Comparison of ENCODE assay signal across 19 cellular contexts in the genomic region with DNA sequence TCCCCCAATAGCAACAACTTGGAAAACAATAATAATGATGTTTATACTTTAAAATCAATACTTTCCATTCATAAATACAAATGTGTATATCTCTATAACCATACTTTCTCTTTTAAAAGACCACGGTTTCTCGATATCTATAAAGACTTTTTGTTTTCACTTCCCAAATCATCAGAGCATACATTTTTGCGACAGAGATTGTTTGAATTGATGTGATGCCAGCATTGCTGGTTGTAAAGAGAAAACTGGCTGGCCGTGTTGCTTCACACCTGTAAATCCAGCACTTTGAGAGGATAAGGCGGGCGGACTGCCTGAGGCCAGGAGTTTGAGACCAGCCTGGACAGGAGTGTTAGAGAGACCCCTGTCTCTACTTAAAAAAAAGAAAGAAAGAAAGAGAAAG.
A peak's percentile ranks its signal among the peaks of the same experiment; 100 is the strongest.
DNase-seq lines count a peak whose midpoint lies in the region; ATAC-seq and TF ChIP-seq lines count a peak whose summit lies in the region.
"Had no signal": no experiment of that assay in that cellular context is flagged by ENCODE, and none has a peak within 500 bp of the region (broad histone marks: within the 10 kb centered on the region; RNA-seq: fewer than 3 reads in every experiment).

No MANE protein-coding gene starts in this region.

- peaks cover 5% of the 10 kb centered on the region for H3K36me3 Mint-ChIP-seq in stimulated activated memory B cell treated with anti-CD40 and anti-IgM and Interleukin-4, amounts not matched to agents 10 μg/mL and 1 μg/mL and 100 μg/mL, for 72 hours
- H3K36me3 Mint-ChIP-seq: stimulated activated effector memory CD8-positive, alpha-beta T cell treated with anti-CD3 and anti-CD28 coated beads, Interleukin-12 subunit alpha, Interleukin-12 subunit beta, amount 100 ng/mL, for 72 hours; WTC11 had no signal

- peaks cover 0 to 7% (median 0%) of the 10 kb centered on the region in 11 donors for H3K9me3 ChIP-seq in heart right ventricle
- H3K9me3 ChIP-seq: esophagus squamous epithelium, tibial nerve had no signal

- DNase-seq in pons (ENCODE audit: low spot score) (no peak), heart right ventricle (no peak)
- no peak for DNase-seq in activated CD8-positive, alpha-beta memory T cell treated with anti-CD3 and anti-CD28 coated beads, Interleukin-2, amount 50 U/mL, for 4 hours
- DNase-seq: activated CD8-positive, alpha-beta T cell treated with anti-CD3 and anti-CD28 coated beads, Interleukin-2, amount 10 ng/mL, durations not matched to agents 7 days and 5 days; dermis blood vessel endothelial cell; esophagus squamous epithelium; NCI-H1436; NCI-H446; retina; SHP77 treated with DMSO at 0.1 percent for 48 hours had no signal

- intact Hi-C loops in heart right ventricle (cut with DNase I), result loop anchor here in 1 of 10 donors (10.0 kb wide), 1 partner anchor 70 kb away; no protein-coding TSS in a partner anchor

- H3K4me3 ChIP-seq in heart right ventricle, result no peak overlapping the region
- H3K4me3 ChIP-seq: esophagus squamous epithelium, tibial nerve had no signal

- H3K27me3 Mint-ChIP-seq in stimulated activated memory B cell treated with anti-CD40 and anti-IgM and Interleukin-4, amounts not matched to agents 10 μg/mL and 1 μg/mL and 100 μg/mL, for 72 hours, result peaks cover 14% of the 10 kb centered on the region

- ATAC-seq in GM18867 (IDR thresholded peaks at IDR 0.05; ENCODE audit: unreplicated experiment) (peak; percentile 74), GM21528 (IDR thresholded peaks at IDR 0.05; ENCODE audit: low FRiP score, unreplicated experiment) (peak; percentile 52), HG03095 (IDR thresholded peaks at IDR 0.05; ENCODE audit: unreplicated experiment) (peak; percentile 71), heart right ventricle (no peak)
- ATAC-seq in stimulated activated memory B cell treated with anti-CD40 and anti-IgM and Interleukin-4, amounts not matched to agents 10 μg/mL and 1 μg/mL and 100 μg/mL, for 72 hours, result no peak
- ATAC-seq: activated CD8-positive, alpha-beta T cell treated with anti-CD3 and anti-CD28 coated beads, Interleukin-2, amount 10 ng/mL, durations not matched to agents 7 days and 5 days; left lobe of liver; stimulated activated effector memory CD8-positive, alpha-beta T cell treated with anti-CD3 and anti-CD28 coated beads, Interleukin-12 subunit alpha, Interleukin-12 subunit beta, amount 100 ng/mL, for 72 hours; WTC11 had no signal

- H3K36me3 ChIP-seq in heart right ventricle, result no peaks in the 10 kb centered on the region
- H3K36me3 ChIP-seq: esophagus squamous epithelium, tibial nerve had no signal

- no peaks in the 10 kb centered on the region for H3K9me3 Mint-ChIP-seq in stimulated activated memory B cell treated with anti-CD40 and anti-IgM and Interleukin-4, amounts not matched to agents 10 μg/mL and 1 μg/mL and 100 μg/mL, for 72 hours
- H3K9me3 Mint-ChIP-seq: activated T-helper 1 cell treated with anti-CD3 and anti-CD28 coated beads, Interleukin-12 subunit alpha, Interleukin-12 subunit beta, Interleukin-2, Interleukin-4 antibody, amounts not matched to agents 30 ng/mL and 10 ng/mL and 1 ng/mL, durations not matched to agents 14 hours and 24 hours and 36 hours; stimulated activated effector memory CD8-positive, alpha-beta T cell treated with anti-CD3 and anti-CD28 coated beads, Interleukin-12 subunit alpha, Interleukin-12 subunit beta, amount 100 ng/mL, for 72 hours; WTC11 had no signal

- TF ChIP-seq CTCF in heart right ventricle (IDR thresholded peaks at IDR 0.05), result no peak

- peaks cover 0 to 12% (median 5%) of the 10 kb centered on the region in 9 donors for H3K4me1 ChIP-seq in heart right ventricle

- peaks cover 0 to 3% (median 0%) of the 10 kb centered on the region in 7 donors for H3K27me3 ChIP-seq in heart right ventricle
- H3K27me3 ChIP-seq: tibial nerve had no signal

- no peak overlapping the region for H3K27ac ChIP-seq in heart right ventricle
- H3K27ac ChIP-seq: esophagus squamous epithelium, tibial nerve had no signal

- WGBS in heart right ventricle, 2 donors, result 85 to 88% methylated on average over 6 of the region's 6 CpGs

- H3K27ac Mint-ChIP-seq in stimulated activated memory B cell treated with anti-CD40 and anti-IgM and Interleukin-4, amounts not matched to agents 10 μg/mL and 1 μg/mL and 100 μg/mL, for 72 hours, result peak overlapping the region; percentile 72
- H3K27ac Mint-ChIP-seq: activated CD8-positive, alpha-beta T cell treated with anti-CD3 and anti-CD28 coated beads, Interleukin-2, amount 10 ng/mL, durations not matched to agents 7 days and 5 days; activated T-helper 1 cell treated with anti-CD3 and anti-CD28 coated beads, Interleukin-12 subunit alpha, Interleukin-12 subunit beta, Interleukin-2, Interleukin-4 antibody, amounts not matched to agents 30 ng/mL and 10 ng/mL and 1 ng/mL, durations not matched to agents 14 hours and 24 hours and 36 hours; stimulated activated effector memory CD8-positive, alpha-beta T cell treated with anti-CD3 and anti-CD28 coated beads, Interleukin-12 subunit alpha, Interleukin-12 subunit beta, amount 100 ng/mL, for 72 hours; WTC11 had no signal

- peak overlapping the region; percentile 75 for H3K4me3 Mint-ChIP-seq in stimulated activated memory B cell treated with anti-CD40 and anti-IgM and Interleukin-4, amounts not matched to agents 10 μg/mL and 1 μg/mL and 100 μg/mL, for 72 hours
- H3K4me3 Mint-ChIP-seq: activated CD8-positive, alpha-beta T cell treated with anti-CD3 and anti-CD28 coated beads, Interleukin-2, amount 10 ng/mL, durations not matched to agents 7 days and 5 days; activated T-helper 1 cell treated with anti-CD3 and anti-CD28 coated beads, Interleukin-12 subunit alpha, Interleukin-12 subunit beta, Interleukin-2, Interleukin-4 antibody, amounts not matched to agents 30 ng/mL and 10 ng/mL and 1 ng/mL, durations not matched to agents 14 hours and 24 hours and 36 hours; stimulated activated effector memory CD8-positive, alpha-beta T cell treated with anti-CD3 and anti-CD28 coated beads, Interleukin-12 subunit alpha, Interleukin-12 subunit beta, amount 100 ng/mL, for 72 hours; WTC11 had no signal

- peaks cover 14% of the 10 kb centered on the region for H3K4me1 Mint-ChIP-seq in stimulated activated memory B cell treated with anti-CD40 and anti-IgM and Interleukin-4, amounts not matched to agents 10 μg/mL and 1 μg/mL and 100 μg/mL, for 72 hours
- H3K4me1 Mint-ChIP-seq: stimulated activated effector memory CD8-positive, alpha-beta T cell treated with anti-CD3 and anti-CD28 coated beads, Interleukin-12 subunit alpha, Interleukin-12 subunit beta, amount 100 ng/mL, for 72 hours had no signal

Comparison
In these comparisons a context has a peak if more than half of its experiments do, and no peak if none do; other contexts are left out.
1. ATAC-seq: peak in GM18867 (single experiment), GM21528 (single experiment) and HG03095 (single experiment); none in stimulated activated memory B cell treated with anti-CD40 and anti-IgM and Interleukin-4, amounts not matched to agents 10 μg/mL and 1 μg/mL and 100 μg/mL, for 72 hours (single experiment) and heart right ventricle (0 of 8).